ENCODE assay signal across 1 cellular context in genomic region chr1:15155760-15156743, GRCh38.
A peak's percentile ranks its signal among the peaks of the same experiment; 100 is the strongest.
TF ChIP-seq lines count a peak whose summit lies in the region.

No MANE protein-coding gene starts in this region.

TF ChIP-seq in GM12878, 131 proteins besides CTCF, POLR2A, EP300 and RAD21 (continued from another document and continues in another):
- TF ChIP-seq REST (IDR thresholded peaks at IDR 0.05; ENCODE audit: low read depth, low read length), result no peak
- no peak for TF ChIP-seq HDGF (IDR thresholded peaks at IDR 0.05)
- peak; percentile 58; the same call in 1 of the 2 replicates for TF ChIP-seq DPF2 (IDR thresholded peaks at IDR 0.05)
- no peak for TF ChIP-seq RFX5 (IDR thresholded peaks at IDR 0.05; ENCODE audit: low read depth, low read length)
- no peak for TF ChIP-seq MTA2 (IDR thresholded peaks at IDR 0.05; ENCODE audit: low read depth)
- TF ChIP-seq MAX (IDR thresholded peaks at IDR 0.05; ENCODE audit: low read depth, low read length), result no peak
- TF ChIP-seq ZBTB4 (CRISPR knock-in tag; IDR thresholded peaks at IDR 0.05), result no peak
- no peak for TF ChIP-seq ZZZ3 (IDR thresholded peaks at IDR 0.05; ENCODE audit: control insufficient read depth, insufficient read length, low read depth)
- TF ChIP-seq SUZ12 (IDR thresholded peaks at IDR 0.05; ENCODE audit: unreplicated experiment), result no peak
- no peak for TF ChIP-seq ZNF217 (IDR thresholded peaks at IDR 0.05)
- TF ChIP-seq CBFB (IDR thresholded peaks at IDR 0.05; ENCODE audit: low read depth), result no peak
- no peak for TF ChIP-seq RCOR1 (conservative IDR thresholded peaks at IDR 0.05; ENCODE audit: low read depth, low read length)
- TF ChIP-seq JUND (IDR thresholded peaks at IDR 0.05; ENCODE audit: low read depth, low read length), result no peak
- TF ChIP-seq WRNIP1 (IDR thresholded peaks at IDR 0.05; ENCODE audit: borderline replicate concordance, low read depth, low read length), result no peak
- TF ChIP-seq PRDM15 (CRISPR knock-in tag; IDR thresholded peaks at IDR 0.05), result no peak
- TF ChIP-seq TCF12 (IDR thresholded peaks at IDR 0.05; ENCODE audit: low read depth, low read length), result peak; percentile 42; the same call in 1 of the 2 replicates
- no peak for TF ChIP-seq ZBTB11 (CRISPR knock-in tag; IDR thresholded peaks at IDR 0.05)
- TF ChIP-seq KLF5 (IDR thresholded peaks at IDR 0.05; ENCODE audit: partially characterized antibody), result no peak
- no peak for TF ChIP-seq SMARCA5 (IDR thresholded peaks at IDR 0.05)
- peak; percentile 38 for TF ChIP-seq RUNX3 (IDR thresholded peaks at IDR 0.05; ENCODE audit: low read length)
- no peak for TF ChIP-seq POLR2AphosphoS2 (IDR thresholded peaks at IDR 0.05; ENCODE audit: low read depth, low read length)
- TF ChIP-seq HCFC1 (IDR thresholded peaks at IDR 0.05; ENCODE audit: low read length), result no peak
- no peak for TF ChIP-seq USF2 (IDR thresholded peaks at IDR 0.05; ENCODE audit: borderline replicate concordance, low read depth, low read length)
- TF ChIP-seq PBX3 (IDR thresholded peaks at IDR 0.05; ENCODE audit: insufficient replicate concordance, low read depth, low read length), result no peak
- no peak for TF ChIP-seq CEBPZ (IDR thresholded peaks at IDR 0.05; ENCODE audit: low read depth, low read length)
- TF ChIP-seq STAT1 (conservative IDR thresholded peaks at IDR 0.05), result no peak
- TF ChIP-seq CHD4 (IDR thresholded peaks at IDR 0.05), result no peak
- no peak for TF ChIP-seq USF1 (IDR thresholded peaks at IDR 0.05; ENCODE audit: borderline replicate concordance, extremely low read length, insufficient read depth, low read depth, low read length)
- TF ChIP-seq NBN (IDR thresholded peaks at IDR 0.05), result 0 out of 2 replicates have a peak, but pooled peaks have one; percentile 27
- no peak for TF ChIP-seq ZNF384 (IDR thresholded peaks at IDR 0.05; ENCODE audit: borderline replicate concordance, low read depth, low read length)
- no peak for TF ChIP-seq NFXL1 (IDR thresholded peaks at IDR 0.05; ENCODE audit: borderline replicate concordance)
- TF ChIP-seq NR2F1 (conservative IDR thresholded peaks at IDR 0.05), result no peak
- TF ChIP-seq SIN3A (IDR thresholded peaks at IDR 0.05; ENCODE audit: low read depth, low read length), result no peak
- no peak for TF ChIP-seq SP1 (IDR thresholded peaks at IDR 0.05; ENCODE audit: low read depth, low read length)
- TF ChIP-seq NR2C1 (IDR thresholded peaks at IDR 0.05), result no peak
- no peak for TF ChIP-seq RB1 (IDR thresholded peaks at IDR 0.05; ENCODE audit: borderline replicate concordance)
- TF ChIP-seq PAX5 (IDR thresholded peaks at IDR 0.05; ENCODE audit: borderline replicate concordance, low read depth, low read length), result no peak
